10 cellular contexts compared by ENCODE assay signal in the genomic region with DNA sequence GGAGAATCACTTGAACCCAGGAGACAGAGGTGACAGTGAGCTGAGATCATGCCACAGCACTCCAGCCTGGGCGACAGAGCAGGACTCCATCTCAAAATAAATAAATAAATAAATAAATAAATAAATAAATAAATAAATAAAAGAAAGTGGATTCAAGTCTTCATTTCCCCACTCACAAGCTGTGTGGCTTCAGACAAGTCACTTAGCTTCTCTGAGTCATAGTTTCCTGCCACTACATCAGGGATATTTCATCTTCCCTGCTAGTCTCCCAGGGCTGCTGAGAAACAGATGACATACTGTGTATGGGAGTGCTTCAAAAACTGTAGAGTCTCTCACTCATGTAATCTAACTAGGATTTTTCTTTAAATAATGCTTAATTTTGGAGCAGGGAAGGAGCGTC. TPM values are rescaled to one million over a fixed set of nuclear protein-coding genes. Genes with fewer than 3 reads are reported as not detected.
DNase-seq lines count a peak whose midpoint lies in the region; ATAC-seq and TF ChIP-seq lines count a peak whose summit lies in the region.
"Had no signal": no experiment of that assay in that cellular context is flagged by ENCODE, and none has a peak within 500 bp of the region (broad histone marks: within the 10 kb centered on the region; RNA-seq: fewer than 3 reads in every experiment).

No MANE protein-coding gene starts in this region.

- no peak overlapping the region for H3K27ac Mint-ChIP-seq in activated CD4-positive, alpha-beta T cell treated with anti-CD3 and anti-CD28 coated beads for 36 hours
- H3K27ac Mint-ChIP-seq in activated CD4-positive, alpha-beta T cell treated with anti-CD3 and anti-CD28 coated beads, Interleukin-2, amount 10 ng/mL, durations not matched to agents 24 days and 14 days = no peak overlapping the region

- ATAC-seq in activated CD4-positive, alpha-beta T cell treated with anti-CD3 and anti-CD28 coated beads for 36 hours = peak; percentile 39
- ATAC-seq in SK-N-SH treated with all-trans-retinoic acid at 6 μM for 48 hours (peak; percentile 28; the same call in 2 of the 3 replicates), HG02884 (IDR thresholded peaks at IDR 0.05; ENCODE audit: unreplicated experiment) (no peak), HG03196 (IDR thresholded peaks at IDR 0.05; ENCODE audit: unreplicated experiment) (no peak)

- CTCF ChIA-PET in activated CD4-positive, alpha-beta T cell treated with anti-CD3 and anti-CD28 coated beads for 36 hours (lab: Charles Lee) = interaction anchor here (0.5 kb wide), 1 partner anchor 1079 kb away, joined by 3 read pairs; no protein-coding TSS in a partner anchor

- no peaks in the 10 kb centered on the region for H3K9me3 Mint-ChIP-seq in activated CD4-positive, alpha-beta T cell treated with anti-CD3 and anti-CD28 coated beads for 36 hours (ENCODE audit: low read depth)
- no peaks in the 10 kb centered on the region for H3K9me3 Mint-ChIP-seq in activated CD4-positive, alpha-beta T cell treated with anti-CD3 and anti-CD28 coated beads, Interleukin-2, amount 10 ng/mL, durations not matched to agents 24 days and 14 days

- peaks cover 18% of the 10 kb centered on the region for H3K4me1 Mint-ChIP-seq in activated CD4-positive, alpha-beta T cell treated with anti-CD3 and anti-CD28 coated beads for 36 hours
- H3K4me1 Mint-ChIP-seq in activated CD4-positive, alpha-beta T cell treated with anti-CD3 and anti-CD28 coated beads, Interleukin-2, amount 10 ng/mL, durations not matched to agents 24 days and 14 days = peaks cover 5% of the 10 kb centered on the region

- H3K4me3 Mint-ChIP-seq in activated CD4-positive, alpha-beta T cell treated with anti-CD3 and anti-CD28 coated beads for 36 hours = no peak overlapping the region
- H3K4me3 Mint-ChIP-seq in activated CD4-positive, alpha-beta T cell treated with anti-CD3 and anti-CD28 coated beads, Interleukin-2, amount 10 ng/mL, durations not matched to agents 24 days and 14 days = no peak overlapping the region

- intact Hi-C loops in activated CD4-positive, alpha-beta T cell treated with anti-CD3 and anti-CD28 coated beads for 36 hours (cut with DNase I, micrococcal nuclease) = no loop called here
- intact Hi-C loops in activated CD4-positive, alpha-beta T cell treated with anti-CD3 and anti-CD28 coated beads, Interleukin-2, amount 10 ng/mL, durations not matched to agents 24 days and 14 days (cut with micrococcal nuclease) = no loop called here

- no peaks in the 10 kb centered on the region for H3K36me3 Mint-ChIP-seq in activated CD4-positive, alpha-beta T cell treated with anti-CD3 and anti-CD28 coated beads for 36 hours (ENCODE audit: low read depth)
- no peaks in the 10 kb centered on the region for H3K36me3 Mint-ChIP-seq in activated CD4-positive, alpha-beta T cell treated with anti-CD3 and anti-CD28 coated beads, Interleukin-2, amount 10 ng/mL, durations not matched to agents 24 days and 14 days (ENCODE audit: low read depth)

- peaks cover 3% of the 10 kb centered on the region for H3K27me3 Mint-ChIP-seq in activated CD4-positive, alpha-beta T cell treated with anti-CD3 and anti-CD28 coated beads for 36 hours
- H3K27me3 Mint-ChIP-seq in activated CD4-positive, alpha-beta T cell treated with anti-CD3 and anti-CD28 coated beads, Interleukin-2, amount 10 ng/mL, durations not matched to agents 24 days and 14 days = peaks cover 1% of the 10 kb centered on the region

- DNase-seq in activated CD4-positive, alpha-beta T cell treated with anti-CD3 and anti-CD28 coated beads for 36 hours = no peak
- DNase-seq in activated CD4-positive, alpha-beta T cell treated with anti-CD3 and anti-CD28 coated beads, Interleukin-2, amount 10 ng/mL, durations not matched to agents 24 days and 14 days = no peak
- DNase-seq in fibroblast of peridontal ligament (ENCODE audit: extremely low read depth) (peak; percentile 56), stromal cell of bone marrow (ENCODE audit: low read depth) (peak; percentile 43), COLO829 (ENCODE audit: low spot score) (no peak)
- DNase-seq: NCI-H2029, T-helper 9 cell had no signal

- POLR2A ChIA-PET in activated CD4-positive, alpha-beta T cell treated with anti-CD3 and anti-CD28 coated beads for 36 hours (lab: Charles Lee) = no interaction called here

TF ChIP-seq in SK-N-SH treated with all-trans-retinoic acid at 6 μM for 48 hours, 23 proteins besides CTCF, POLR2A, EP300 and RAD21:
- TF ChIP-seq ESRRG (CRISPR knock-in tag; IDR thresholded peaks at IDR 0.05) = no peak
- no peak for TF ChIP-seq CSDC2 (CRISPR knock-in tag; IDR thresholded peaks at IDR 0.05)
- TF ChIP-seq ARNTL (CRISPR knock-in tag; IDR thresholded peaks at IDR 0.05; ENCODE audit: borderline replicate concordance, low read depth) = no peak
- TF ChIP-seq ZNF70 (CRISPR knock-in tag; IDR thresholded peaks at IDR 0.05) = no peak
- TF ChIP-seq RARB (CRISPR knock-in tag; IDR thresholded peaks at IDR 0.05) = no peak
- no peak for TF ChIP-seq PATZ1 (CRISPR knock-in tag; IDR thresholded peaks at IDR 0.05; ENCODE audit: borderline replicate concordance)
- TF ChIP-seq PPARA (CRISPR knock-in tag; IDR thresholded peaks at IDR 0.05; ENCODE audit: borderline replicate concordance) = no peak
- TF ChIP-seq ISL1 (CRISPR knock-in tag; IDR thresholded peaks at IDR 0.05) = no peak
- no peak for TF ChIP-seq GLIS3 (CRISPR knock-in tag; IDR thresholded peaks at IDR 0.05)
- TF ChIP-seq TCF4 (CRISPR knock-in tag; IDR thresholded peaks at IDR 0.05; ENCODE audit: borderline replicate concordance) = no peak
- TF ChIP-seq CSRNP3 (CRISPR knock-in tag; IDR thresholded peaks at IDR 0.05) = no peak
TF ChIP-seq in SK-N-SH treated with all-trans-retinoic acid at 6 μM for 48 hours: peak in this region for 0.

RNA-seq across cellular contexts. Expression of gene TBC1D9, which starts 37.2 kb away (rescaled TPM):
- under 1 TPM; 0.07 to 0.11 TPM for total RNA-seq in activated CD4-positive, alpha-beta T cell treated with anti-CD3 and anti-CD28 coated beads for 36 hours
- not detected in 2 replicates for total RNA-seq in activated CD4-positive, alpha-beta T cell treated with anti-CD3 and anti-CD28 coated beads, Interleukin-2, amount 10 ng/mL, durations not matched to agents 24 days and 14 days

Comparison
In these comparisons a context has a peak if more than half of its experiments do, and no peak if none do; other contexts are left out.
1. ATAC-seq: peak in activated CD4-positive, alpha-beta T cell treated with anti-CD3 and anti-CD28 coated beads for 36 hours (single experiment) and SK-N-SH treated with all-trans-retinoic acid at 6 μM for 48 hours (single experiment); none in HG02884 (single experiment) and HG03196 (single experiment).
2. DNase-seq: peak in fibroblast of peridontal ligament (single experiment) and stromal cell of bone marrow (single experiment); none in activated CD4-positive, alpha-beta T cell treated with anti-CD3 and anti-CD28 coated beads for 36 hours (single experiment), activated CD4-positive, alpha-beta T cell treated with anti-CD3 and anti-CD28 coated beads, Interleukin-2, amount 10 ng/mL, durations not matched to agents 24 days and 14 days (single experiment) and COLO829 (single experiment).